In genomic region chr2:62705859-62706720, GRCh38 we compare ENCODE assay signal across 8 cellular contexts. TPM values are rescaled to one million over a fixed set of nuclear protein-coding genes. Genes with fewer than 3 reads are reported as not detected.
A peak's percentile ranks its signal among the peaks of the same experiment; 100 is the strongest.
DNase-seq lines count a peak whose midpoint lies in the region; ATAC-seq, FAIRE-seq and TF ChIP-seq lines count a peak whose summit lies in the region.

No MANE protein-coding gene starts in this region.

- TF ChIP-seq CTCF in D721Med (IDR thresholded peaks at IDR 0.05; ENCODE audit: insufficient read depth, missing control alignments), result peak; percentile 3
- TF ChIP-seq CTCF in WERI-Rb-1 (IDR thresholded peaks at IDR 0.05; ENCODE audit: low read depth, low read length), result peak; percentile 74

- H3K27me3 ChIP-seq in MG63 (no peaks in the 10 kb centered on the region), WERI-Rb-1 (ENCODE audit: insufficient read depth, low read depth, severe bottlenecking) (no peaks in the 10 kb centered on the region)

- intact Hi-C loops in left colon (cut with DNase I, micrococcal nuclease), result no loop called here

- H3K4me3 ChIP-seq in MG63 (peak overlapping the region; percentile 73), WERI-Rb-1 (ENCODE audit: low read depth, low read length) (peak overlapping the region; percentile 89)

- ATAC-seq in GM21526 (IDR thresholded peaks at IDR 0.05; ENCODE audit: low FRiP score, unreplicated experiment) (peak; percentile 4), left colon (peak; percentile 42), HG03457 (IDR thresholded peaks at IDR 0.05; ENCODE audit: unreplicated experiment) (no peak)

- peak overlapping the region; percentile 79 for H3K27ac ChIP-seq in WERI-Rb-1

- peaks cover 10% of the 10 kb centered on the region for H3K9me3 ChIP-seq in MG63
- no peaks in the 10 kb centered on the region for H3K9me3 ChIP-seq in WERI-Rb-1 (ENCODE audit: severe bottlenecking)

- DNase-seq in D721Med (ENCODE audit: insufficient read length, low spot score) (no peak), MG63 (peak; percentile 68), WERI-Rb-1 (peak; percentile 82), dedifferentiated amniotic fluid mesenchymal stem cell (ENCODE audit: extremely low spot score) (peak; percentile 27), left colon (peak; percentile 70 to 72)
- DNase-seq in stimulated activated CD4-positive, alpha-beta T cell treated with anti-CD3 and anti-CD28 coated beads, Interleukin-4, amount 100 ng/mL, for 24 hours, result peak; percentile 35

- FAIRE-seq in D721Med (lab: Jason Lieb, UNC), result no peak

- H3K36me3 ChIP-seq in MG63 (peaks cover 41% of the 10 kb centered on the region), WERI-Rb-1 (peaks cover 31% of the 10 kb centered on the region)

RNA-seq across cellular contexts. Expression of gene EHBP1, which starts 0.6 kb away (rescaled TPM):
- 14.3 and 24.3 TPM in 2 replicates for total RNA-seq in MG63 (2014; rRNA removed; shearing (Covaris generic); ENCODE audit: low replicate concordance)
- 10 to 100 TPM; 22.6 to 32.1 TPM for total RNA-seq in left colon
